15 cellular contexts compared by ENCODE assay signal in the genomic region with DNA sequence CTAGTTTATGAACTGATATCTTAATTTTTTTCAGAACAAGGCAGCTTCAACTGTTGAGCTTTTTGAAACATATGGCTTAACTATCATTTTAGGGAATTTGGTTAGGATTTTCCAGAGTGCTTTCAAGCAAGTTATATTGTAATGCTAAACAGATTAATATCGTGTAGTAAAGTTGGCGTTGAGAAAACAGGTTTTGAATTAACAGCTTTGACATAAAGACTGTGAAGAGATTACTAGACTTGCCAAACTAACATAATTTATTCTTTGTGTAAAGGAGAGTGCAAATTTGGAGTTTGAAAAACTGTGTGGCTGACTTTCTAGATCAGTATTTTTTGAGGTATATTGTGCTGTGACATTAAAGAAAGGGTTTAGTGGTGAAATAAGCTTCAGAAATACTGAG. TPM values are rescaled to one million over a fixed set of nuclear protein-coding genes. Genes with fewer than 3 reads are reported as not detected.
DNase-seq lines count a peak whose midpoint lies in the region; ATAC-seq and TF ChIP-seq lines count a peak whose summit lies in the region.
"Had no signal": no experiment of that assay in that cellular context is flagged by ENCODE, and none has a peak within 500 bp of the region (broad histone marks: within the 10 kb centered on the region; RNA-seq: fewer than 3 reads in every experiment).

No MANE protein-coding gene starts in this region.

- H3K79me2 ChIP-seq in mesendoderm (ENCODE audit: control insufficient read depth, insufficient read depth, low read length), result peaks cover 63% of the 10 kb centered on the region

- H3K4me3 Mint-ChIP-seq in naive thymus-derived CD8-positive, alpha-beta T cell, result no peak overlapping the region
- H3K4me3 Mint-ChIP-seq in activated T-cell treated with anti-CD3 and anti-CD28 coated beads, Interleukin-2, amount 50 U/mL, for 72 hours, result no peak overlapping the region

- H3K56ac ChIP-seq in mesendoderm (ENCODE audit: low read length), result no peak overlapping the region

- no peak overlapping the region for H3K18ac ChIP-seq in mesendoderm (ENCODE audit: low read length)

- H3K4me2 ChIP-seq in mesendoderm (ENCODE audit: low read length), result no peak overlapping the region

- no peak for TF ChIP-seq CTCF in tibial artery (IDR thresholded peaks at IDR 0.05)

- peaks cover 3 to 13% (median 10%) of the 10 kb centered on the region in 3 donors for H3K36me3 Mint-ChIP-seq in naive thymus-derived CD8-positive, alpha-beta T cell
- peaks cover 9 to 18% of the 10 kb centered on the region in 2 donors for H3K36me3 Mint-ChIP-seq in activated T-cell treated with anti-CD3 and anti-CD28 coated beads, Interleukin-2, amount 50 U/mL, for 72 hours (ENCODE audit: insufficient read depth in 2 of 2)

- intact Hi-C loops in tibial artery (cut with DNase I; ENCODE audit: low total_unique reads), result no loop called here

- H2BK15ac ChIP-seq in mesendoderm (replicated peaks; ENCODE audit: low read depth), result no peak overlapping the region

- H3K4me3 ChIP-seq in HUES6 (ENCODE audit: low read depth, low read length), result no peak overlapping the region
- H3K4me3 ChIP-seq in tibial artery, result no peak overlapping the region
- no peak overlapping the region for H3K4me3 ChIP-seq in mesendoderm (ENCODE audit: low read length)

- no peak overlapping the region for H3K9ac ChIP-seq in HUES6 (ENCODE audit: low read length)
- no peak overlapping the region for H3K9ac ChIP-seq in mesendoderm (ENCODE audit: low read length)

- no peaks in the 10 kb centered on the region for H3K27me3 Mint-ChIP-seq in naive thymus-derived CD8-positive, alpha-beta T cell
- H3K27me3 Mint-ChIP-seq in activated T-cell treated with anti-CD3 and anti-CD28 coated beads, Interleukin-2, amount 50 U/mL, for 72 hours (ENCODE audit: low read depth), result no peaks in the 10 kb centered on the region

- H3K27ac ChIP-seq in HUES6 (ENCODE audit: low read depth, low read length) (peak overlapping the region; percentile 7; the same call in 1 of the 2 replicates), tibial artery (peak overlapping the region; percentile 86 to 93), mesendoderm (ENCODE audit: low read depth, low read length) (no peak overlapping the region), substantia nigra (ENCODE audit: low read depth, low read length, poor library complexity, severe bottlenecking) (no peak overlapping the region)

- no peak overlapping the region for H2BK120ac ChIP-seq in mesendoderm (ENCODE audit: low read depth, low read length)

- no peak overlapping the region for H2BK5ac ChIP-seq in mesendoderm (ENCODE audit: low read length)

- H3K9me3 ChIP-seq in HUES6 (ENCODE audit: control insufficient read depth, insufficient read depth, low read depth, low read length), result no peaks in the 10 kb centered on the region
- H3K9me3 ChIP-seq in tibial artery, result no peaks in the 10 kb centered on the region

- peak overlapping the region in 7 of 10 donors; percentile 3 to 84 (median 41) for H3K27ac Mint-ChIP-seq in naive thymus-derived CD8-positive, alpha-beta T cell
- H3K27ac Mint-ChIP-seq in activated T-cell treated with anti-CD3 and anti-CD28 coated beads, Interleukin-2, amount 50 U/mL, for 72 hours, result no peak overlapping the region

- H3K4me1 Mint-ChIP-seq in naive thymus-derived CD8-positive, alpha-beta T cell, result peaks cover 22 to 93% (median 73%) of the 10 kb centered on the region in 4 donors
- peaks cover 90% of the 10 kb centered on the region for H3K4me1 Mint-ChIP-seq in activated T-cell treated with anti-CD3 and anti-CD28 coated beads, Interleukin-2, amount 50 U/mL, for 72 hours (ENCODE audit: low read depth)

- H3K27me3 ChIP-seq in HUES6 (ENCODE audit: control insufficient read depth, insufficient read depth, low read length) (no peaks in the 10 kb centered on the region), tibial artery (no peaks in the 10 kb centered on the region), mesendoderm (ENCODE audit: insufficient read depth, low read length, poor library complexity) (no peaks in the 10 kb centered on the region)

- no peak overlapping the region for H4K8ac ChIP-seq in mesendoderm (ENCODE audit: low read depth, low read length)

- H3K79me1 ChIP-seq in mesendoderm (ENCODE audit: low read length), result peaks cover 6% of the 10 kb centered on the region

- POLR2A ChIA-PET in naive thymus-derived CD8-positive, alpha-beta T cell (lab: Charles Lee), result interaction anchor here (0.5 to 0.7 kb wide), 2 partner anchors 43 to 75 kb away, joined by 4 read pairs; no protein-coding TSS in a partner anchor

- H3K4ac ChIP-seq in mesendoderm (ENCODE audit: low read depth, low read length), result no peak overlapping the region

- H3K4me1 ChIP-seq in HUES6 (ENCODE audit: control insufficient read depth, insufficient read depth, low read length), result peaks cover 45% of the 10 kb centered on the region
- H3K4me1 ChIP-seq in tibial artery, result peaks cover 0 to 92% (median 69%) of the 10 kb centered on the region in 4 donors
- peaks cover 17% of the 10 kb centered on the region for H3K4me1 ChIP-seq in mesendoderm (ENCODE audit: control insufficient read depth, low read depth, low read length)

- H3K23ac ChIP-seq in mesendoderm (ENCODE audit: low read length), result no peak overlapping the region

- H3K36me3 ChIP-seq in HUES6 (ENCODE audit: control insufficient read depth, insufficient read depth, low read length) (no peaks in the 10 kb centered on the region), tibial artery (no peaks in the 10 kb centered on the region), mesendoderm (ENCODE audit: control insufficient read depth, insufficient read depth, low read length) (no peaks in the 10 kb centered on the region)

- H3K9me3 Mint-ChIP-seq in naive thymus-derived CD8-positive, alpha-beta T cell, result peaks cover 0 to 10% (median 0%) of the 10 kb centered on the region in 9 donors
- peaks cover 2 to 4% of the 10 kb centered on the region in 2 donors for H3K9me3 Mint-ChIP-seq in activated T-cell treated with anti-CD3 and anti-CD28 coated beads, Interleukin-2, amount 50 U/mL, for 72 hours

- 100% methylated on average over 2 of the region's 2 CpGs for WGBS in mesendoderm (ENCODE audit: extremely low coverage, insufficient coverage, low lambda C conversion rate)

- DNase-seq in dedifferentiated amniotic fluid mesenchymal stem cell (ENCODE audit: extremely low spot score) (peak; percentile 13), tibial artery (no peak), mesendoderm (no peak), substantia nigra (lab: John Stamatoyannopoulos, UW) (no peak)
- no peak for DNase-seq in naive thymus-derived CD8-positive, alpha-beta T cell
- DNase-seq in activated T-cell treated with anti-CD3 and anti-CD28 coated beads, Interleukin-2, amount 50 U/mL, for 72 hours, result no peak
- DNase-seq: activated CD4-positive, CD25-positive, alpha-beta regulatory T cell treated with anti-CD3 and anti-CD28 coated beads, Interleukin-2, amount 50 U/mL, for 72 hours; activated naive CD4-positive, alpha-beta T cell treated with Interleukin-2 at 50 U/mL for 16 hours; effector memory CD4-positive, alpha-beta T cell; foreskin melanocyte; NCI-H2029; RPMI8226; stimulated activated CD4-positive, alpha-beta T cell treated with anti-CD3 and anti-CD28 coated beads, Interleukin-1b, Interleukin-23, amount 100 ng/mL, for 48 hours had no signal

- no peak overlapping the region for H4K5ac ChIP-seq in mesendoderm (ENCODE audit: low read length)

- H2AK5ac ChIP-seq in mesendoderm (ENCODE audit: low read length), result no peak overlapping the region

- ATAC-seq in naive thymus-derived CD8-positive, alpha-beta T cell, result no peak
- no peak for ATAC-seq in GM21529 (IDR thresholded peaks at IDR 0.05; ENCODE audit: unreplicated experiment)
- no peak for ATAC-seq in activated T-cell treated with anti-CD3 and anti-CD28 coated beads, Interleukin-2, amount 50 U/mL, for 72 hours (replicated peaks in 1 of 2)

RNA-seq across cellular contexts. Expression of a gene that starts 17.2 kb away (rescaled TPM):
- 100 to 1,000 TPM; 101 to 110 TPM for total RNA-seq in naive thymus-derived CD8-positive, alpha-beta T cell
- polyA plus RNA-seq in naive thymus-derived CD8-positive, alpha-beta T cell, result 100 to 1,000 TPM in 1 of 3 donors, 10 to 100 TPM in 2; 73.9 to 126 (median 74.2) TPM
- polyA plus RNA-seq in mesendoderm (2013, experiment 1 of 2), result 126 TPM
- polyA plus RNA-seq in mesendoderm (2013, experiment 2 of 2), result 136 TPM
- total RNA-seq in activated T-cell treated with anti-CD3 and anti-CD28 coated beads, Interleukin-2, amount 50 U/mL, for 72 hours, result 100 to 1,000 TPM; 177 to 184 TPM

RNA-seq across cellular contexts. Expression of a gene that starts 53.1 kb away (rescaled TPM):
- total RNA-seq in naive thymus-derived CD8-positive, alpha-beta T cell, result 1 to 10 TPM in 1 of 2 experiments, under 1 TPM in 1; 0.42 to 1.5 TPM
- under 1 TPM in 2 of 3 donors, not detected in 1; 0.13 to 0.89 TPM for polyA plus RNA-seq in naive thymus-derived CD8-positive, alpha-beta T cell
- polyA plus RNA-seq in mesendoderm (2013, experiment 1 of 2), result 0.90 TPM
- polyA plus RNA-seq in mesendoderm (2013, experiment 2 of 2), result 1.0 TPM
- 1 to 10 TPM in 1 of 2 donors, under 1 TPM in 1; 0.60 to 2.7 TPM for total RNA-seq in activated T-cell treated with anti-CD3 and anti-CD28 coated beads, Interleukin-2, amount 50 U/mL, for 72 hours

Comparison
In these comparisons a context has a peak if more than half of its experiments do, and no peak if none do; other contexts are left out.
1. H3K27ac ChIP-seq: peak in HUES6 (single experiment) and tibial artery (2 of 2); none in mesendoderm (single experiment) and substantia nigra (single experiment).